In the genomic region with DNA sequence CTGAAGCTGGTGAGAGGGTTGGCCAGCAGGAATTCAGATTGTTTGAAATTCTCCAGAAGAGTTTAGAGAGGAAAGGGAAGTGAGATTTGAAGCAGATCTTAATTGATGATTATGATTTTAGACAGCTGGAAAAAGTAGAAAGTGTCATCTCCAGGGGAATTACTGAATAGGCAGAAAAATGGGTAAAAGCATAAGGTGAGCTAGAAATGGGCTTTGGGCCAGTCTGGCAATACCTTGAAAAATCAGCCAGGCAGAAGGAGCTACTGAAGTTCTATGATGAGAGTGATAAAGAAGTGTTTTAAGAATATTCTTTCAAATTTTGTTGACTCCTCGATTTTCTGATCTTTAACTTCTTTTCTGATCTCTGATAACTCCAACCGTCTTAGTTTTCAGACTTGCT, we compare ENCODE assay signal across 37 cellular contexts.
"Had no signal": no experiment of that assay in that cellular context is flagged by ENCODE, and none has a peak within 500 bp of the region (broad histone marks: within the 10 kb centered on the region; RNA-seq: fewer than 3 reads in every experiment).

No MANE protein-coding gene starts in this region.

- H3K27me3 ChIP-seq: cardiac muscle cell, Peyer's patch had no signal

- H3K9ac ChIP-seq: KMS-11 had no signal

- DNase-seq: activated CD4-positive, alpha-beta T cell treated with anti-CD3 and anti-CD28 coated beads for 1 hour; activated CD4-positive, alpha-beta T cell treated with anti-CD3 and anti-CD28 coated beads for 48 hours; activated CD4-positive, alpha-beta T cell treated with anti-CD3 and anti-CD28 coated beads, Interleukin-2, amount 50 U/mL, for 4 hours; activated CD4-positive, CD25-positive, alpha-beta regulatory T cell; activated CD8-positive, alpha-beta T cell treated with anti-CD3 and anti-CD28 coated beads for 36 hours; activated effector memory CD4-positive, alpha-beta T cell treated with anti-CD3 and anti-CD28 coated beads, Interleukin-2, amount 50 U/mL, for 16 hours; activated naive CD4-positive, alpha-beta T cell; activated naive CD4-positive, alpha-beta T cell treated with anti-CD3 and anti-CD28 coated beads, Interleukin-2, amount 50 U/mL, for 16 hours; activated naive CD8-positive, alpha-beta T cell treated with anti-CD3 and anti-CD28 coated beads for 36 hours; activated T-cell treated with anti-CD3 and anti-CD28 coated beads, Interleukin-2, amount 50 U/mL, for 1 hour; activated T-cell treated with anti-CD3 and anti-CD28 coated beads, Interleukin-2, amount 50 U/mL, for 72 hours; amniotic stem cell; aorta; MM.1S; MV-4-11; NCI-H1092; NCI-H146; NCI-H187; NCI-H2029 treated with DMSO at 0.1 percent for 48 hours; NCI-H2107; NCI-H226; NCI-H446 treated with DMSO at 0.1 percent for 48 hours; NK-92 treated with Interleukin-12 subunit alpha and Interleukin-12 subunit beta, amount 100 ng/mL, for 24 hours; PC-3; Peyer's patch; SIG-M5; SW 1271; T-helper 1 cell; T-helper 2 cell; T-helper 9 cell had no signal

- H3K9me3 Mint-ChIP-seq: activated CD8-positive, alpha-beta T cell treated with anti-CD3 and anti-CD28 coated beads for 36 hours; activated T-cell treated with anti-CD3 and anti-CD28 coated beads, Interleukin-2, amount 50 U/mL, for 72 hours; activated T-helper 17 cell treated with anti-CD3 and anti-CD28 coated beads, Interleukin-2, amount 50 U/mL, for 72 hours; central memory CD8-positive, alpha-beta T cell had no signal

- H3K36me3 ChIP-seq: cardiac muscle cell, Peyer's patch, WERI-Rb-1 had no signal

- H3K4me1 ChIP-seq: Peyer's patch had no signal

- H3K27ac ChIP-seq: cardiac muscle cell, KMS-11, Peyer's patch, RWPE1, WERI-Rb-1 had no signal

- H3K36me3 Mint-ChIP-seq: activated naive CD8-positive, alpha-beta T cell treated with anti-CD3 and anti-CD28 coated beads for 36 hours had no signal

- H3K9me3 ChIP-seq: Peyer's patch had no signal

- H3K27ac Mint-ChIP-seq: activated CD8-positive, alpha-beta T cell treated with anti-CD3 and anti-CD28 coated beads for 36 hours; activated naive CD8-positive, alpha-beta T cell treated with anti-CD3 and anti-CD28 coated beads for 36 hours; activated T-cell treated with anti-CD3 and anti-CD28 coated beads, Interleukin-2, amount 50 U/mL, for 72 hours; activated T-helper 17 cell treated with anti-CD3 and anti-CD28 coated beads, Interleukin-2, amount 50 U/mL, for 72 hours had no signal

- H3K4me3 Mint-ChIP-seq: activated CD8-positive, alpha-beta T cell treated with anti-CD3 and anti-CD28 coated beads for 36 hours; activated naive CD8-positive, alpha-beta T cell treated with anti-CD3 and anti-CD28 coated beads for 36 hours; activated T-cell treated with anti-CD3 and anti-CD28 coated beads, Interleukin-2, amount 50 U/mL, for 72 hours; activated T-helper 17 cell treated with anti-CD3 and anti-CD28 coated beads, Interleukin-2, amount 50 U/mL, for 72 hours; central memory CD8-positive, alpha-beta T cell had no signal

- H3K4me1 Mint-ChIP-seq: activated naive CD8-positive, alpha-beta T cell treated with anti-CD3 and anti-CD28 coated beads for 36 hours; activated T-helper 17 cell treated with anti-CD3 and anti-CD28 coated beads, Interleukin-2, amount 50 U/mL, for 72 hours had no signal

- H3K4me2 ChIP-seq: KMS-11 had no signal

- H3K4me3 ChIP-seq: cardiac muscle cell, Peyer's patch had no signal

- ATAC-seq: activated CD8-positive, alpha-beta T cell treated with anti-CD3 and anti-CD28 coated beads for 36 hours; activated T-cell treated with anti-CD3 and anti-CD28 coated beads, Interleukin-2, amount 50 U/mL, for 72 hours; activated T-helper 17 cell treated with anti-CD3 and anti-CD28 coated beads, Interleukin-2, amount 50 U/mL, for 72 hours; PC-3; Right ventricle myocardium inferior had no signal
